ENCODE assay signal across 1 cellular context in genomic region chrX:77628294-77629025, GRCh38.
TF ChIP-seq lines count a peak whose summit lies in the region.

No MANE protein-coding gene starts in this region.

TF ChIP-seq in HepG2, 621 proteins besides CTCF, POLR2A, EP300 and RAD21 (continued from another document):
- no peak for TF ChIP-seq ZNF574 (CRISPR knock-in tag; IDR thresholded peaks at IDR 0.05)
